Comparison of ENCODE assay signal across 8 cellular contexts in the genomic region with DNA sequence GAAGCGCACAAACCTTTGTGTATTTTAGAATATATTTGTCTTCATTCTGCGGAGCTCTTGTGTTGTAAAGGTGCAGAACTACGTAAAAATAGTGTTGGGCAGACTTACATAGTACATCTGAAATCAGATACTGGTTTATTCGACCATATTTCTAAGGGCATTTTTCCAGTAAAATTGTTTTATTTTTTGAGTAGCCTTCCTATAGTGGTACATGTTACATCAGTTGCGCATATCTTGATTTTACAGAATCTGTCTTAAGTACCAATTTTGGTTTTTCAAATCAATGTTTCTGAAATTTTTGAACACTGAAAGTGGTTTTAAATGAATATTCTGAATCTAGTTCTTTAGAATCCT. TPM values are rescaled to one million over a fixed set of nuclear protein-coding genes. Genes with fewer than 3 reads are reported as not detected.
DNase-seq lines count a peak whose midpoint lies in the region; ATAC-seq, FAIRE-seq and TF ChIP-seq lines count a peak whose summit lies in the region.

No MANE protein-coding gene starts in this region.

- ATAC-seq in heart left ventricle (no peak), Right ventricle myocardium inferior (no peak), upper lobe of right lung (no peak), HG03520 (IDR thresholded peaks at IDR 0.05; ENCODE audit: unreplicated experiment) (no peak)

- H3K4me3 ChIP-seq in heart left ventricle (peak overlapping the region; percentile 64 to 99 (median 88)), upper lobe of right lung (peak overlapping the region; percentile 67)

- peak overlapping the region; percentile 95 to 100 (median 97) for H3K4me3 Mint-ChIP-seq in brain

- intact Hi-C loops in heart left ventricle (cut with DNase I): loop anchor here in 8 of 10 donors (2.0 to 5.0 kb wide), 6 partner anchors 14 to 72 kb away; a partner anchor contains a TSS
- intact Hi-C loops in Right ventricle myocardium inferior (cut with DNase I): loop anchor here (5.0 kb wide), 1 partner anchor 33 kb away; no protein-coding TSS in a partner anchor
- intact Hi-C loops in upper lobe of right lung (cut with DNase I): no loop called here

- H3K4me1 Mint-ChIP-seq in brain: peaks cover 65% of the 10 kb centered on the region

- no peak for FAIRE-seq in frontal cortex (lab: Jason Lieb, UNC)

- 0 to 3% (median 1%) methylated on average over 5 of the region's 5 CpGs for WGBS in heart left ventricle, 4 donors

- H3K27ac Mint-ChIP-seq in brain: peak overlapping the region; percentile 96 to 100 (median 99)

- peaks cover 0 to 12% (median 0%) of the 10 kb centered on the region in 5 experiments for H3K9me3 Mint-ChIP-seq in brain

- peaks cover 59% of the 10 kb centered on the region for H3K36me3 Mint-ChIP-seq in brain

- H3K4me1 ChIP-seq in heart left ventricle (peaks cover 6 to 63% (median 52%) of the 10 kb centered on the region in 12 donors), upper lobe of right lung (peaks cover 51% of the 10 kb centered on the region)

- TF ChIP-seq CTCF in heart left ventricle (IDR thresholded peaks at IDR 0.05): no peak
- no peak for TF ChIP-seq CTCF in brain (conservative IDR thresholded peaks at IDR 0.05)
- TF ChIP-seq CTCF in upper lobe of right lung (IDR thresholded peaks at IDR 0.05): no peak

- H3K27me3 ChIP-seq in heart left ventricle (no peaks in the 10 kb centered on the region), upper lobe of right lung (no peaks in the 10 kb centered on the region)

- peaks cover 23% of the 10 kb centered on the region for H3K27me3 Mint-ChIP-seq in brain

- no peak for TF ChIP-seq POLR2A in heart left ventricle (IDR thresholded peaks at IDR 0.05)

- H3K36me3 ChIP-seq in heart left ventricle (peaks cover 0 to 41% (median 38%) of the 10 kb centered on the region in 9 donors), upper lobe of right lung (peaks cover 40% of the 10 kb centered on the region)

- DNase-seq in heart left ventricle (no peak), Right ventricle myocardium inferior (ENCODE audit: missing footprints) (no peak), lung microvascular endothelial cell (ENCODE audit: low read depth in 2 of 2) (peak; percentile 3 to 29), upper lobe of right lung (no peak), frontal cortex (ENCODE audit: low spot score in 2 of 2) (no peak), NCI-H510A treated with DMSO at 0.1 percent for 48 hours (lab: John Stamatoyannopoulos, UW) (no peak)

- no peaks in the 10 kb centered on the region for H3K9me3 ChIP-seq in heart left ventricle
- no peaks in the 10 kb centered on the region for H3K9me3 ChIP-seq in upper lobe of right lung

- H3K27ac ChIP-seq in heart left ventricle (peak overlapping the region; percentile 95 to 100 (median 99)), upper lobe of right lung (peak overlapping the region; percentile 99)

RNA-seq across cellular contexts. Expression of a gene that starts 15.7 kb away (rescaled TPM):
- total RNA-seq in heart left ventricle: 10 to 100 TPM; 28.3 to 76.8 (median 46.4) TPM
- 10 to 100 TPM; 23.1 to 28.7 TPM for polyA plus RNA-seq in heart left ventricle
- 45.9 TPM for total RNA-seq in Right ventricle myocardium inferior
- 28.2 TPM for polyA plus RNA-seq in brain (ENCODE audit: insufficient read depth, low read depth, low replicate concordance)
- 39.7 and 51.2 TPM in 2 replicates for total RNA-seq in lung microvascular endothelial cell
- total RNA-seq in upper lobe of right lung: 161 TPM
- total RNA-seq in frontal cortex: 108 TPM

Comparison
In these comparisons a context has a peak if more than half of its experiments do, and no peak if none do; other contexts are left out.
1. DNase-seq: peak in lung microvascular endothelial cell (2 of 2); none in heart left ventricle (0 of 5), Right ventricle myocardium inferior (single experiment), upper lobe of right lung (single experiment), frontal cortex (0 of 2) and NCI-H510A treated with DMSO at 0.1 percent for 48 hours (single experiment).